In the genomic region with DNA sequence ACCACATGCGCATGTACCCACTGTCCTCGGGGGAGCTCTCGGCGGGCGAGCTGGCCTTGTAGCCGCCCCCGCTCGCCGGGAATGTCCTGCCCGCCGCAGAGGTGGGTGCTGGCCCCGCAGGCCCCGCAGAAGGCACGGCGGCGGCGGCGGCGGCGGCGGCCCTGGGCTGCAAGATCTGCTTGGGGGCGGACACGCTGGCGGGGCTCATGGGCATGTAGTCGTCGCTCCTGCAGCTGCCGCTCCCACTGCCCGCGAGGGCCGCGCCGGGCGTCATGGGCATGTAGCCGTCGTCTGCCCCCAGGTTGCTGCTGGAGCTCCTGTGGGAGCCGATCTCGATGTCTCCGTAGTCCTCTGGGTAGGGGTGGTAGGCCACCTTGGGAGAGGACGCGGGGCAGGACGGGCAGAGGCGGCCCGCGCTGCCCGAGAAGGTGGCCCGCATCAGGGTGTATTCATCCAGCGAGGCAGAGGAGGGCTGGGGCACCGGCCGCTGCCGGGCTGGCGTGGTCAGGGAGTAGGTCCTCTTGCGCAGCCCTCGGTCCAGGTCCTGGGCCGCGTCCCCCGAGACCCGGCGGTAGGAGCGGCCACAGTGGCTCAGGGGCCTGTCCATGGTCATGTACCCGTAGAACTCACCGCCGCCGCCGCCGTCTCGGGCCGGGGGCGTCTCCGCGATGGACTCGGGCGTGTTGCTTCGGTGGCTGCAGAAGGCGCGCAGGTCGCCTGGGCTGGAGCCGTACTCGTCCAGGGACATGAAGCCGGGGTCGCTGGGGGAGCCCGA, we compare ENCODE assay signal across 9 cellular contexts. TPM values are rescaled to one million over a fixed set of nuclear protein-coding genes. Genes with fewer than 3 reads are reported as not detected.
DNase-seq lines count a peak whose midpoint lies in the region; ATAC-seq, FAIRE-seq and TF ChIP-seq lines count a peak whose summit lies in the region.
"Had no signal": no experiment of that assay in that cellular context is flagged by ENCODE, and none has a peak within 500 bp of the region (broad histone marks: within the 10 kb centered on the region; RNA-seq: fewer than 3 reads in every experiment).

No MANE protein-coding gene starts in this region.

- H3K4me2 ChIP-seq in HCT116 (ENCODE audit: low read length): peak overlapping the region; percentile 57

- H3K27ac ChIP-seq in HCT116 (ENCODE audit: low read depth, low read length): no peak overlapping the region; the same call in 1 of the 2 replicates
- H3K27ac ChIP-seq in small intestine (ENCODE audit: low read depth in 1 of 2, low read length in 1 of 2): no peak overlapping the region

- RAD21 ChIA-PET in HCT116 (lab: Charles Lee; ENCODE audit: low non-redundant PET in 1 of 2, low total read pairs in 2 of 2, uncharacterized antibody in 2 of 2, unreplicated experiment in 2 of 2): no interaction called here

- 75 to 79% (median 78%) methylated on average over 70 to 81 of the region's 81 CpGs for WGBS in small intestine, 3 donors

- ATAC-seq in HCT116: no peak
- no peak for ATAC-seq in GM19455 (IDR thresholded peaks at IDR 0.05; ENCODE audit: unreplicated experiment)

- H3K36me3 ChIP-seq in HCT116 (ENCODE audit: control insufficient read depth in 1 of 2, insufficient read depth in 2 of 2, low read length in 2 of 2) (0 out of 4 replicates have a peak, but pooled peaks cover 0 to 2% of the 10 kb centered on the region in 2 experiments), iPS-15b (ENCODE audit: control insufficient read depth, insufficient read depth, low read length) (no peaks in the 10 kb centered on the region), small intestine (ENCODE audit: control insufficient read depth in 2 of 2, insufficient read depth in 2 of 2, low read length in 2 of 2) (peaks cover 0 to 4% of the 10 kb centered on the region in 2 donors)

- no peak overlapping the region for H2AFZ ChIP-seq in HCT116 (ENCODE audit: low read depth, low read length, poor library complexity, severe bottlenecking)

- POLR2A ChIA-PET in HCT116 (lab: Charles Lee): no interaction called here

- H3K9me3 ChIP-seq in HCT116 (ENCODE audit: control insufficient read depth in 1 of 2, insufficient read depth in 1 of 2, low read depth in 1 of 2, low read length in 2 of 2): no peaks in the 10 kb centered on the region
- H3K9me3 ChIP-seq in iPS-15b (ENCODE audit: control insufficient read depth, insufficient read depth, low read length): no peaks in the 10 kb centered on the region
- H3K9me3 ChIP-seq in small intestine (ENCODE audit: control insufficient read depth, low read depth): no peaks in the 10 kb centered on the region

- H3K4me3 ChIP-seq in HCT116 (replicated peaks in 1 of 2; ENCODE audit: low read depth in 1 of 2, low read length in 2 of 2): peak overlapping the region in 1 of 2 experiments; percentile 29; a peak in 1 of 4 replicates
- peak overlapping the region; percentile 46 for H3K4me3 ChIP-seq in iPS-15b (ENCODE audit: low read depth, low read length)
- H3K4me3 ChIP-seq in small intestine (ENCODE audit: low read depth in 1 of 2, low read length in 2 of 2): peak overlapping the region; percentile 50 to 95

- no peak for TF ChIP-seq POLR2A in HCT116 (IDR thresholded peaks at IDR 0.05; ENCODE audit: borderline replicate concordance, extremely low read depth, insufficient read depth, insufficient read length)

- peaks cover 27% of the 10 kb centered on the region; the same call in 1 of the 2 replicates for H3K79me2 ChIP-seq in HCT116 (ENCODE audit: insufficient read depth, low read length)

- H3K9me2 ChIP-seq in HCT116 (ENCODE audit: insufficient read depth): no peaks in the 10 kb centered on the region

- TF ChIP-seq RAD21 in HCT116 (IDR thresholded peaks at IDR 0.05; ENCODE audit: low read depth): no peak

- H3K9ac ChIP-seq in HCT116 (ENCODE audit: low read length): peak overlapping the region; percentile 37
- H3K9ac ChIP-seq in iPS-15b (ENCODE audit: low read depth, low read length): no peak overlapping the region

- FAIRE-seq in small intestine (lab: Jason Lieb, UNC): no peak
- FAIRE-seq: islet of Langerhans had no signal

- H3K27me3 ChIP-seq in HCT116 (ENCODE audit: insufficient read depth, low read length): no peaks in the 10 kb centered on the region
- H3K27me3 ChIP-seq in iPS-15b (ENCODE audit: control insufficient read depth, insufficient read depth, low read length): peaks cover 5% of the 10 kb centered on the region
- H3K27me3 ChIP-seq in small intestine (ENCODE audit: control insufficient read depth in 2 of 2, insufficient read depth in 2 of 2, low read length in 2 of 2): peaks cover 0 to 2% of the 10 kb centered on the region in 2 donors

- DNase-seq in HCT116 (ENCODE audit: low read depth, low spot score): no peak
- DNase-seq in amniotic epithelial cell (ENCODE audit: low read depth): peak; percentile 49
- DNase-seq in small intestine: no peak
- no peak for DNase-seq in NCI-H2107 (lab: John Stamatoyannopoulos, UW)
- no peak for DNase-seq in dedifferentiated amniotic fluid mesenchymal stem cell (ENCODE audit: extremely low spot score)
- no peak for DNase-seq in EL

- intact Hi-C loops in HCT116 (cut with micrococcal nuclease): loop anchor here (2.0 kb wide), 1 partner anchor 639 kb away; no protein-coding TSS in a partner anchor

- peaks cover 0 to 15% of the 10 kb centered on the region in 2 experiments; a peak in 3 of 4 replicates for H3K4me1 ChIP-seq in HCT116 (ENCODE audit: control insufficient read depth in 1 of 2, insufficient read depth in 2 of 2, low read length in 2 of 2)
- peaks cover 4% of the 10 kb centered on the region for H3K4me1 ChIP-seq in iPS-15b (ENCODE audit: control insufficient read depth, insufficient read depth, low read length)
- H3K4me1 ChIP-seq in small intestine (ENCODE audit: control insufficient read depth in 2 of 2, insufficient read depth in 1 of 2, low read depth in 1 of 2, low read length in 1 of 2): peaks cover 2 to 16% of the 10 kb centered on the region in 2 donors

- H4K20me1 ChIP-seq in HCT116 (ENCODE audit: insufficient read depth): no peaks in the 10 kb centered on the region

- no peak for TF ChIP-seq CTCF in HCT116 (IDR thresholded peaks at IDR 0.05 in 2 of 3, conservative IDR thresholded peaks at IDR 0.05 in 1 of 3; ENCODE audit: borderline replicate concordance in 1 of 3, insufficient read depth in 1 of 3, low read depth in 2 of 3, low read length in 2 of 3)

- no TSS peak for BruUV-seq in HCT116 (replicated peaks; lab: Mats Ljungman, UMichigan)

- CTCF ChIA-PET in HCT116 (lab: Charles Lee): no interaction called here

TF ChIP-seq in HCT116, 20 proteins besides CTCF, POLR2A, EP300 and RAD21 (continues in another document):
- TF ChIP-seq, protein P1, sequence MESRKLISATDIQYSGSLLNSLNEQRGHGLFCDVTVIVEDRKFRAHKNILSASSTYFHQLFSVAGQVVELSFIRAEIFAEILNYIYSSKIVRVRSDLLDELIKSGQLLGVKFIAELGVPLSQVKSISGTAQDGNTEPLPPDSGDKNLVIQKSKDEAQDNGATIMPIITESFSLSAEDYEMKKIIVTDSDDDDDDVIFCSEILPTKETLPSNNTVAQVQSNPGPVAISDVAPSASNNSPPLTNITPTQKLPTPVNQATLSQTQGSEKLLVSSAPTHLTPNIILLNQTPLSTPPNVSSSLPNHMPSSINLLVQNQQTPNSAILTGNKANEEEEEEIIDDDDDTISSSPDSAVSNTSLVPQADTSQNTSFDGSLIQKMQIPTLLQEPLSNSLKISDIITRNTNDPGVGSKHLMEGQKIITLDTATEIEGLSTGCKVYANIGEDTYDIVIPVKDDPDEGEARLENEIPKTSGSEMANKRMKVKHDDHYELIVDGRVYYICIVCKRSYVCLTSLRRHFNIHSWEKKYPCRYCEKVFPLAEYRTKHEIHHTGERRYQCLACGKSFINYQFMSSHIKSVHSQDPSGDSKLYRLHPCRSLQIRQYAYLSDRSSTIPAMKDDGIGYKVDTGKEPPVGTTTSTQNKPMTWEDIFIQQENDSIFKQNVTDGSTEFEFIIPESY (IDR thresholded peaks at IDR 0.05; ENCODE audit: extremely low read depth, insufficient replicate concordance, low read length): no peak
- no peak for TF ChIP-seq ELF1 (IDR thresholded peaks at IDR 0.05; ENCODE audit: borderline replicate concordance, low read depth)
- TF ChIP-seq, protein P2, sequence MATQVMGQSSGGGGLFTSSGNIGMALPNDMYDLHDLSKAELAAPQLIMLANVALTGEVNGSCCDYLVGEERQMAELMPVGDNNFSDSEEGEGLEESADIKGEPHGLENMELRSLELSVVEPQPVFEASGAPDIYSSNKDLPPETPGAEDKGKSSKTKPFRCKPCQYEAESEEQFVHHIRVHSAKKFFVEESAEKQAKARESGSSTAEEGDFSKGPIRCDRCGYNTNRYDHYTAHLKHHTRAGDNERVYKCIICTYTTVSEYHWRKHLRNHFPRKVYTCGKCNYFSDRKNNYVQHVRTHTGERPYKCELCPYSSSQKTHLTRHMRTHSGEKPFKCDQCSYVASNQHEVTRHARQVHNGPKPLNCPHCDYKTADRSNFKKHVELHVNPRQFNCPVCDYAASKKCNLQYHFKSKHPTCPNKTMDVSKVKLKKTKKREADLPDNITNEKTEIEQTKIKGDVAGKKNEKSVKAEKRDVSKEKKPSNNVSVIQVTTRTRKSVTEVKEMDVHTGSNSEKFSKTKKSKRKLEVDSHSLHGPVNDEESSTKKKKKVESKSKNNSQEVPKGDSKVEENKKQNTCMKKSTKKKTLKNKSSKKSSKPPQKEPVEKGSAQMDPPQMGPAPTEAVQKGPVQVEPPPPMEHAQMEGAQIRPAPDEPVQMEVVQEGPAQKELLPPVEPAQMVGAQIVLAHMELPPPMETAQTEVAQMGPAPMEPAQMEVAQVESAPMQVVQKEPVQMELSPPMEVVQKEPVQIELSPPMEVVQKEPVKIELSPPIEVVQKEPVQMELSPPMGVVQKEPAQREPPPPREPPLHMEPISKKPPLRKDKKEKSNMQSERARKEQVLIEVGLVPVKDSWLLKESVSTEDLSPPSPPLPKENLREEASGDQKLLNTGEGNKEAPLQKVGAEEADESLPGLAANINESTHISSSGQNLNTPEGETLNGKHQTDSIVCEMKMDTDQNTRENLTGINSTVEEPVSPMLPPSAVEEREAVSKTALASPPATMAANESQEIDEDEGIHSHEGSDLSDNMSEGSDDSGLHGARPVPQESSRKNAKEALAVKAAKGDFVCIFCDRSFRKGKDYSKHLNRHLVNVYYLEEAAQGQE (IDR thresholded peaks at IDR 0.05; ENCODE audit: low read depth): no peak
- TF ChIP-seq ZNF274 (IDR thresholded peaks at IDR 0.05; ENCODE audit: low read depth, low read length): no peak
- TF ChIP-seq EZH2 (IDR thresholded peaks at IDR 0.05): no peak
- no peak for TF ChIP-seq POLR2AphosphoS5 (IDR thresholded peaks at IDR 0.05; ENCODE audit: low read depth, low read length)
- TF ChIP-seq ZFX (IDR thresholded peaks at IDR 0.05): no peak
- TF ChIP-seq JUND (IDR thresholded peaks at IDR 0.05): no peak
- TF ChIP-seq YY1 (IDR thresholded peaks at IDR 0.05; ENCODE audit: extremely low read depth, insufficient replicate concordance, low read depth, low read length): no peak
- TF ChIP-seq SIN3A (IDR thresholded peaks at IDR 0.05; ENCODE audit: low read depth): no peak

RNA-seq across cellular contexts. Expression of a gene that starts 2.4 kb away (rescaled TPM):
- total RNA-seq in HCT116 (2021; ENCODE audit: unreplicated experiment): 9.2 TPM
- polyA plus RNA-seq in HCT116 (2012): 4.4 and 6.0 TPM in 2 replicates
- polyA plus RNA-seq in small intestine: 1 to 10 TPM; 3.8 to 6.2 (median 3.9) TPM
